13 cellular contexts compared by ENCODE assay signal in genomic region chr2:75558786-75559428, GRCh38. TPM values are rescaled to one million over a fixed set of nuclear protein-coding genes. Genes with fewer than 3 reads are reported as not detected.
DNase-seq lines count a peak whose midpoint lies in the region; ATAC-seq and TF ChIP-seq lines count a peak whose summit lies in the region.
"Had no signal": no experiment of that assay in that cellular context is flagged by ENCODE, and none has a peak within 500 bp of the region (broad histone marks: within the 10 kb centered on the region; RNA-seq: fewer than 3 reads in every experiment).

No MANE protein-coding gene starts in this region.

- no peaks in the 10 kb centered on the region for H3K9me3 ChIP-seq in DND-41 (ENCODE audit: insufficient read depth, low read length, severe bottlenecking)
- no peaks in the 10 kb centered on the region for H3K9me3 ChIP-seq in MG63
- no peaks in the 10 kb centered on the region for H3K9me3 ChIP-seq in uterus
- H3K9me3 ChIP-seq: ascending aorta, stomach had no signal

- CTCF ChIA-PET in activated CD8-positive, alpha-beta memory T cell treated with anti-CD3 and anti-CD28 coated beads, Interleukin-2, amount 10 ng/mL, durations not matched to agents 7 days and 5 days (lab: Charles Lee): no interaction called here

- peaks cover 94% of the 10 kb centered on the region for H3K4me1 ChIP-seq in DND-41 (ENCODE audit: insufficient read depth, low read length)
- H3K4me1 ChIP-seq in uterus: no peaks in the 10 kb centered on the region
- H3K4me1 ChIP-seq: ascending aorta had no signal

- TF ChIP-seq POLR2A in uterus (IDR thresholded peaks at IDR 0.05): no peak

- no peaks in the 10 kb centered on the region for H3K9me3 Mint-ChIP-seq in osteocyte (ENCODE audit: unreplicated experiment)
- H3K9me3 Mint-ChIP-seq in CD14-positive monocyte: peaks cover 0 to 6% (median 2%) of the 10 kb centered on the region in 7 donors
- peaks cover 0 to 2% (median 0%) of the 10 kb centered on the region in 9 donors for H3K9me3 Mint-ChIP-seq in naive thymus-derived CD8-positive, alpha-beta T cell
- no peaks in the 10 kb centered on the region for H3K9me3 Mint-ChIP-seq in activated CD8-positive, alpha-beta memory T cell treated with anti-CD3 and anti-CD28 coated beads, Interleukin-2, amount 10 ng/mL, durations not matched to agents 7 days and 5 days (ENCODE audit: low read depth)

- H3K4me1 Mint-ChIP-seq in osteocyte (ENCODE audit: unreplicated experiment) (peaks cover 57% of the 10 kb centered on the region), CD14-positive monocyte (no peaks in the 10 kb centered on the region)
- peaks cover 8 to 29% (median 21%) of the 10 kb centered on the region in 4 donors for H3K4me1 Mint-ChIP-seq in naive thymus-derived CD8-positive, alpha-beta T cell
- peaks cover 15% of the 10 kb centered on the region for H3K4me1 Mint-ChIP-seq in activated CD8-positive, alpha-beta memory T cell treated with anti-CD3 and anti-CD28 coated beads, Interleukin-2, amount 10 ng/mL, durations not matched to agents 7 days and 5 days

- no peak for ATAC-seq in DND-41 (ENCODE audit: insufficient read depth, low read depth)
- no peak for ATAC-seq in naive thymus-derived CD8-positive, alpha-beta T cell
- ATAC-seq in activated CD8-positive, alpha-beta memory T cell treated with anti-CD3 and anti-CD28 coated beads, Interleukin-2, amount 10 ng/mL, durations not matched to agents 7 days and 5 days: no peak

- peak overlapping the region; percentile 86 for H3K4me2 ChIP-seq in DND-41 (ENCODE audit: insufficient read depth, low read length)

- H2AFZ ChIP-seq in DND-41 (ENCODE audit: low read depth, low read length): no peak overlapping the region

- H3K36me3 ChIP-seq in DND-41 (ENCODE audit: insufficient read depth, low read length): peaks cover 34% of the 10 kb centered on the region
- peaks cover 8% of the 10 kb centered on the region for H3K36me3 ChIP-seq in MG63
- no peaks in the 10 kb centered on the region for H3K36me3 ChIP-seq in uterus
- H3K36me3 ChIP-seq: ascending aorta, stomach had no signal

- H3K27ac ChIP-seq in DND-41 (ENCODE audit: low read length) (peak overlapping the region; percentile 64), uterus (no peak overlapping the region)
- H3K27ac ChIP-seq: ascending aorta, stomach had no signal

- H3K4me3 ChIP-seq in DND-41 (ENCODE audit: low read depth in 1 of 2, low read length in 2 of 2): peak overlapping the region; percentile 15 to 90; a peak in 3 of 4 replicates
- peak overlapping the region; percentile 13 for H3K4me3 ChIP-seq in MG63
- H3K4me3 ChIP-seq in uterus: no peak overlapping the region

- H3K79me2 ChIP-seq in DND-41 (ENCODE audit: insufficient read depth, low read length): peaks cover 68% of the 10 kb centered on the region

- H3K4me3 Mint-ChIP-seq in osteocyte (ENCODE audit: unreplicated experiment) (peak overlapping the region; percentile 98), CD14-positive monocyte (no peak overlapping the region)
- peak overlapping the region in 5 of 10 donors; percentile 38 to 83 (median 58) for H3K4me3 Mint-ChIP-seq in naive thymus-derived CD8-positive, alpha-beta T cell
- H3K4me3 Mint-ChIP-seq in activated CD8-positive, alpha-beta memory T cell treated with anti-CD3 and anti-CD28 coated beads, Interleukin-2, amount 10 ng/mL, durations not matched to agents 7 days and 5 days: no peak overlapping the region

- TF ChIP-seq CTCF in DND-41 (IDR thresholded peaks at IDR 0.05; ENCODE audit: borderline replicate concordance, extremely low read depth, low read length, poor library complexity, severe bottlenecking): no peak
- no peak for TF ChIP-seq CTCF in osteocyte (IDR thresholded peaks at IDR 0.05)
- TF ChIP-seq CTCF in CD14-positive monocyte (IDR thresholded peaks at IDR 0.05): no peak
- no peak for TF ChIP-seq CTCF in uterus (IDR thresholded peaks at IDR 0.05)

- POLR2A ChIA-PET in naive thymus-derived CD8-positive, alpha-beta T cell (lab: Charles Lee): no interaction called here

- DNase-seq in DND-41: peak; percentile 32
- no peak for DNase-seq in MG63
- DNase-seq in fibroblast of gingiva (ENCODE audit: low read depth): peak; percentile 55
- DNase-seq in osteocyte (ENCODE audit: extremely low spot score, unreplicated experiment): peak; percentile 25
- DNase-seq in CD14-positive monocyte (ENCODE audit: low spot score): no peak
- no peak for DNase-seq in naive thymus-derived CD8-positive, alpha-beta T cell
- no peak for DNase-seq in uterus
- no peak for DNase-seq in activated CD8-positive, alpha-beta memory T cell treated with anti-CD3 and anti-CD28 coated beads, Interleukin-2, amount 10 ng/mL, durations not matched to agents 7 days and 5 days
- DNase-seq: activated T-cell treated with anti-CD3 and anti-CD28 coated beads, Interleukin-2, amount 50 U/mL, for 1 hour; DMS79; NCI-H446; stomach had no signal

- peak overlapping the region; percentile 84 for H3K9ac ChIP-seq in DND-41 (ENCODE audit: low read depth, low read length)

- peak overlapping the region; percentile 78 for H3K27ac Mint-ChIP-seq in osteocyte (ENCODE audit: unreplicated experiment)
- no peak overlapping the region for H3K27ac Mint-ChIP-seq in CD14-positive monocyte
- no peak overlapping the region for H3K27ac Mint-ChIP-seq in naive thymus-derived CD8-positive, alpha-beta T cell
- no peak overlapping the region for H3K27ac Mint-ChIP-seq in activated CD8-positive, alpha-beta memory T cell treated with anti-CD3 and anti-CD28 coated beads, Interleukin-2, amount 10 ng/mL, durations not matched to agents 7 days and 5 days

- no peaks in the 10 kb centered on the region for H3K36me3 Mint-ChIP-seq in osteocyte (ENCODE audit: unreplicated experiment)
- no peaks in the 10 kb centered on the region for H3K36me3 Mint-ChIP-seq in CD14-positive monocyte
- H3K36me3 Mint-ChIP-seq in naive thymus-derived CD8-positive, alpha-beta T cell: no peaks in the 10 kb centered on the region
- no peaks in the 10 kb centered on the region for H3K36me3 Mint-ChIP-seq in activated CD8-positive, alpha-beta memory T cell treated with anti-CD3 and anti-CD28 coated beads, Interleukin-2, amount 10 ng/mL, durations not matched to agents 7 days and 5 days

- intact Hi-C loops in CD14-positive monocyte (cut with micrococcal nuclease): no loop called here
- intact Hi-C loops in uterus (cut with DNase I; ENCODE audit: low total_unique reads): no loop called here

- H3K27me3 ChIP-seq in DND-41 (ENCODE audit: insufficient read depth, low read length, poor library complexity): no peaks in the 10 kb centered on the region
- H3K27me3 ChIP-seq in MG63: no peaks in the 10 kb centered on the region
- H3K27me3 ChIP-seq in uterus: no peaks in the 10 kb centered on the region
- H3K27me3 ChIP-seq: ascending aorta had no signal

- H4K20me1 ChIP-seq in DND-41 (ENCODE audit: insufficient read depth, low read length): peaks cover 36% of the 10 kb centered on the region

- H3K27me3 Mint-ChIP-seq in osteocyte (ENCODE audit: unreplicated experiment) (no peaks in the 10 kb centered on the region), CD14-positive monocyte (ENCODE audit: low read depth in 3 of 3) (peaks cover 31 to 46% (median 39%) of the 10 kb centered on the region in 3 donors)
- peaks cover 26 to 56% (median 45%) of the 10 kb centered on the region in 5 donors for H3K27me3 Mint-ChIP-seq in naive thymus-derived CD8-positive, alpha-beta T cell
- peaks cover 54% of the 10 kb centered on the region for H3K27me3 Mint-ChIP-seq in activated CD8-positive, alpha-beta memory T cell treated with anti-CD3 and anti-CD28 coated beads, Interleukin-2, amount 10 ng/mL, durations not matched to agents 7 days and 5 days

RNA-seq across cellular contexts. Expression of gene EVA1A, which starts 1.8 kb away (rescaled TPM):
- total RNA-seq in MG63 (2014; rRNA removed; shearing (Covaris generic); ENCODE audit: low replicate concordance): 47.2 and 48.6 TPM in 2 replicates
- total RNA-seq in osteocyte: 30.7 and 33.5 TPM in 2 replicates
- polyA plus RNA-seq in CD14-positive monocyte: not detected
- not detected for total RNA-seq in naive thymus-derived CD8-positive, alpha-beta T cell
- polyA plus RNA-seq in naive thymus-derived CD8-positive, alpha-beta T cell: 1 to 10 TPM in 1 of 3 donors, under 1 TPM in 2; 0.20 to 1.1 (median 0.68) TPM
- 10 to 100 TPM in 1 of 4 donors, 1 to 10 TPM in 2, not detected in 1; 1.2 to 22.1 (median 2.3) TPM for total RNA-seq in uterus
- total RNA-seq in activated CD8-positive, alpha-beta memory T cell treated with anti-CD3 and anti-CD28 coated beads, Interleukin-2, amount 10 ng/mL, durations not matched to agents 7 days and 5 days: not detected
- total RNA-seq: ascending aorta had no signal

Comparison
In these comparisons a context has a peak if more than half of its experiments do, and no peak if none do; other contexts are left out.
1. DNase-seq: peak in DND-41 (single experiment), fibroblast of gingiva (single experiment) and osteocyte (single experiment); none in MG63 (single experiment), CD14-positive monocyte (single experiment), naive thymus-derived CD8-positive, alpha-beta T cell (0 of 10), uterus (0 of 2) and activated CD8-positive, alpha-beta memory T cell treated with anti-CD3 and anti-CD28 coated beads, Interleukin-2, amount 10 ng/mL, durations not matched to agents 7 days and 5 days (single experiment).
2. H3K4me3 ChIP-seq: peak in DND-41 (2 of 2) and MG63 (single experiment); none in uterus (0 of 2).